In genomic region chr2:101546376-101547058, GRCh38 we compare ENCODE assay signal across 17 cellular contexts.
A peak's percentile ranks its signal among the peaks of the same experiment; 100 is the strongest.
DNase-seq lines count a peak whose midpoint lies in the region; ATAC-seq, FAIRE-seq and TF ChIP-seq lines count a peak whose summit lies in the region.
"Had no signal": no experiment of that assay in that cellular context is flagged by ENCODE, and none has a peak within 500 bp of the region (broad histone marks: within the 10 kb centered on the region; RNA-seq: fewer than 3 reads in every experiment).

No MANE protein-coding gene starts in this region.

- no peaks in the 10 kb centered on the region for H4K20me1 ChIP-seq in H1 (replicated peaks in 1 of 2; ENCODE audit: control insufficient read depth in 1 of 2, insufficient read depth in 2 of 2, low read length in 2 of 2)

- no peak overlapping the region for H3K27ac ChIP-seq in H1 (ENCODE audit: low read depth, low read length)
- H3K27ac ChIP-seq in vagina, result no peak overlapping the region
- H3K27ac ChIP-seq: body of pancreas, ovary, tibial artery had no signal

- H2AFZ ChIP-seq in H1 (ENCODE audit: low read length), result 0 out of 2 replicates have a peak overlapping the region, but pooled peaks have one; percentile 5

- H3K4me1 ChIP-seq in H1 (replicated peaks in 1 of 4; ENCODE audit: control insufficient read depth in 3 of 4, insufficient read depth in 4 of 4, low read length in 3 of 4) (no peaks in the 10 kb centered on the region), vagina (peaks cover 5% of the 10 kb centered on the region)
- H3K4me1 ChIP-seq: body of pancreas, tibial artery had no signal

- H2AK5ac ChIP-seq in H1 (ENCODE audit: low read depth, low read length), result no peak overlapping the region

- POLR2A ChIA-PET in H1 (lab: Charles Lee; ENCODE audit: partially characterized antibody), result no interaction called here

- no peak overlapping the region for H3K9ac ChIP-seq in H1 (replicated peaks in 1 of 4; ENCODE audit: extremely low read depth in 1 of 4, low read depth in 3 of 4, low read length in 3 of 4)

- no peaks in the 10 kb centered on the region for H3K27me3 ChIP-seq in H1 (replicated peaks in 1 of 4; ENCODE audit: control insufficient read depth in 3 of 4, extremely low read depth in 1 of 4, insufficient read depth in 3 of 4, low read length in 3 of 4)
- H3K27me3 ChIP-seq in vagina, result no peaks in the 10 kb centered on the region
- H3K27me3 ChIP-seq: body of pancreas, ovary, tibial artery had no signal

- no peak overlapping the region for H2BK15ac ChIP-seq in H1 (ENCODE audit: low read length)

- TF ChIP-seq CTCF in H1 (IDR thresholded peaks at IDR 0.05; ENCODE audit: control extremely low read depth in 1 of 3, insufficient read depth in 1 of 3, low read depth in 1 of 3, low read length in 3 of 3) (no peak), vagina (IDR thresholded peaks at IDR 0.05) (no peak)

- CTCF ChIA-PET in H1 (lab: Charles Lee; ENCODE audit: partially characterized antibody), result interaction anchor here (0.7 kb wide), 1 partner anchor 16 kb away, joined by 4 read pairs; no protein-coding TSS in a partner anchor

- no peak for ATAC-seq in HG02970 (IDR thresholded peaks at IDR 0.05; ENCODE audit: low FRiP score, unreplicated experiment)
- ATAC-seq: activated T-cell treated with anti-CD3 and anti-CD28 coated beads, Interleukin-2, amount 50 U/mL, for 72 hours; body of pancreas had no signal

- DNase-seq in H4 (ENCODE audit: low spot score), result peak; percentile 23
- DNase-seq in NOMO-1 treated with DMSO at 0.1 percent for 48 hours (lab: John Stamatoyannopoulos, UW; ENCODE audit: unreplicated experiment), result peak; percentile 53
- no peak for DNase-seq in H1 (ENCODE audit: low read depth in 1 of 2, low spot score in 2 of 2)
- peak; percentile 89 for DNase-seq in renal cortical epithelial cell (ENCODE audit: low read depth)
- DNase-seq in HK-2 (ENCODE audit: unreplicated experiment), result no peak
- no peak for DNase-seq in vagina (ENCODE audit: extremely low spot score in 2 of 2)
- DNase-seq: activated CD4-positive, alpha-beta T cell treated with anti-CD3 and anti-CD28 coated beads for 4 hours; activated T-cell treated with anti-CD3 and anti-CD28 coated beads, Interleukin-2, amount 50 U/mL, for 72 hours; body of pancreas; COR-L47; midbrain; NCI-H1694 treated with DMSO at 0.1 percent for 48 hours; NCI-H82; ovary; stimulated activated CD4-positive, alpha-beta T cell treated with anti-CD3 and anti-CD28 coated beads, Interleukin-12 subunit alpha, Interleukin-12 subunit beta, amount 100 ng/mL, for 4 hours; tibial artery had no signal

- no peaks in the 10 kb centered on the region for H3K79me1 ChIP-seq in H1 (ENCODE audit: low read depth, low read length)

- no peak overlapping the region for H3K14ac ChIP-seq in H1 (ENCODE audit: insufficient read length)

- no peak for FAIRE-seq in H1 (lab: Jason Lieb, UNC)

- TF ChIP-seq RAD21 in H1 (IDR thresholded peaks at IDR 0.05 in 1 of 2, conservative IDR thresholded peaks at IDR 0.05 in 1 of 2; ENCODE audit: low read depth in 2 of 2, low read length in 2 of 2), result no peak

- no peak overlapping the region for H4K91ac ChIP-seq in H1 (replicated peaks; ENCODE audit: insufficient read length, low read length)

- H3K9me3 ChIP-seq in H1 (ENCODE audit: insufficient read depth in 2 of 2, low read depth in 1 of 2, low read length in 1 of 2) (no peaks in the 10 kb centered on the region), vagina (no peaks in the 10 kb centered on the region)
- H3K9me3 ChIP-seq: body of pancreas, ovary, tibial artery had no signal

- no peak overlapping the region for H4K5ac ChIP-seq in H1 (ENCODE audit: insufficient read length, low read depth, low read length)

- H2BK120ac ChIP-seq in H1 (replicated peaks; ENCODE audit: low read depth, low read length), result no peak overlapping the region

- TF ChIP-seq POLR2A in H1 (IDR thresholded peaks at IDR 0.05; ENCODE audit: control extremely low read depth in 1 of 2, low read depth in 2 of 2, low read length in 2 of 2) (no peak), vagina (IDR thresholded peaks at IDR 0.05) (no peak)

- no peak overlapping the region for H2BK20ac ChIP-seq in H1 (ENCODE audit: low read length)

- no peaks in the 10 kb centered on the region for H3K79me2 ChIP-seq in H1 (ENCODE audit: control insufficient read depth in 1 of 2, insufficient read depth in 2 of 2, low read length in 2 of 2)

- H3K56ac ChIP-seq in H1 (replicated peaks; ENCODE audit: insufficient read length, low read depth, low read length), result no peak overlapping the region

- no peak overlapping the region for H3K23ac ChIP-seq in H1 (ENCODE audit: insufficient read length)

- no peak overlapping the region for H3K4me2 ChIP-seq in H1 (ENCODE audit: insufficient read depth in 1 of 2, low read depth in 2 of 2, low read length in 2 of 2)

- no peak overlapping the region for H2BK5ac ChIP-seq in H1 (ENCODE audit: low read depth, low read length)

- H3K36me3 ChIP-seq in H1 (ENCODE audit: control insufficient read depth in 2 of 4, insufficient read depth in 4 of 4, low read length in 3 of 4) (no peaks in the 10 kb centered on the region), vagina (no peaks in the 10 kb centered on the region)
- H3K36me3 ChIP-seq: ovary, tibial artery had no signal

- no peak overlapping the region for H3K4ac ChIP-seq in H1 (replicated peaks; ENCODE audit: insufficient read length, low read depth, low read length)

- no peak overlapping the region for H3K18ac ChIP-seq in H1 (ENCODE audit: extremely low read depth, low read length)

- no peak for TF ChIP-seq EP300 in H1 (IDR thresholded peaks at IDR 0.05; ENCODE audit: borderline replicate concordance in 1 of 2, low read depth in 2 of 2, low read length in 2 of 2)

- no peak overlapping the region for H2BK12ac ChIP-seq in H1 (ENCODE audit: low read depth, low read length)

- no peak overlapping the region for H4K8ac ChIP-seq in H1 (ENCODE audit: extremely low read depth, insufficient read depth, low read length)

- H3K4me3 ChIP-seq in H1 (ENCODE audit: extremely low read depth in 1 of 4, insufficient read depth in 2 of 4, low read depth in 3 of 4, low read length in 4 of 4) (no peak overlapping the region), vagina (no peak overlapping the region)
- H3K4me3 ChIP-seq: body of pancreas, ovary, tibial artery had no signal

- no peaks in the 10 kb centered on the region for H3K23me2 ChIP-seq in H1 (ENCODE audit: low read depth, low read length)

- 90% methylated on average over 2 of the region's 2 CpGs; no CpG with 5 or more reads in 1 of the 2 experiments for WGBS in H1 (ENCODE audit: extremely low coverage in 1 of 2, insufficient coverage in 1 of 2, insufficient read length in 1 of 2, insufficient replicate concordance in 2 of 2, low coverage in 1 of 2, low lambda C conversion rate in 2 of 2, missing lambda C conversion rate in 1 of 2), 2 experiments

- intact Hi-C loops in vagina (cut with DNase I), result no loop called here

TF ChIP-seq in H1, 55 proteins besides CTCF, POLR2A, EP300 and RAD21:
- TF ChIP-seq, protein P1, sequence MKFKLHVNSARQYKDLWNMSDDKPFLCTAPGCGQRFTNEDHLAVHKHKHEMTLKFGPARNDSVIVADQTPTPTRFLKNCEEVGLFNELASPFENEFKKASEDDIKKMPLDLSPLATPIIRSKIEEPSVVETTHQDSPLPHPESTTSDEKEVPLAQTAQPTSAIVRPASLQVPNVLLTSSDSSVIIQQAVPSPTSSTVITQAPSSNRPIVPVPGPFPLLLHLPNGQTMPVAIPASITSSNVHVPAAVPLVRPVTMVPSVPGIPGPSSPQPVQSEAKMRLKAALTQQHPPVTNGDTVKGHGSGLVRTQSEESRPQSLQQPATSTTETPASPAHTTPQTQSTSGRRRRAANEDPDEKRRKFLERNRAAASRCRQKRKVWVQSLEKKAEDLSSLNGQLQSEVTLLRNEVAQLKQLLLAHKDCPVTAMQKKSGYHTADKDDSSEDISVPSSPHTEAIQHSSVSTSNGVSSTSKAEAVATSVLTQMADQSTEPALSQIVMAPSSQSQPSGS (IDR thresholded peaks at IDR 0.05; ENCODE audit: low read length), result no peak
- TF ChIP-seq TAF7 (optimal IDR thresholded peaks at IDR 0.05; ENCODE audit: borderline replicate concordance, low read depth, low read length) (no peak), TCF12 (IDR thresholded peaks at IDR 0.05; ENCODE audit: low read depth, low read length) (no peak), CREB1 (IDR thresholded peaks at IDR 0.05) (no peak), ASH2L (IDR thresholded peaks at IDR 0.05; ENCODE audit: low read length) (no peak), BCL11A (IDR thresholded peaks at IDR 0.05; ENCODE audit: low read depth in 2 of 2, low read length in 2 of 2) (no peak), RXRA (IDR thresholded peaks at IDR 0.05; ENCODE audit: insufficient read depth, low read depth, low read length) (no peak)
TF ChIP-seq in H1: peak in this region for 0.

Comparison
In these comparisons a context has a peak if more than half of its experiments do, and no peak if none do; other contexts are left out.
1. DNase-seq: peak in H4 (single experiment), NOMO-1 treated with DMSO at 0.1 percent for 48 hours (single experiment) and renal cortical epithelial cell (single experiment); none in H1 (0 of 2), HK-2 (single experiment) and vagina (0 of 2).